29 cellular contexts compared by ENCODE assay signal in the genomic region with DNA sequence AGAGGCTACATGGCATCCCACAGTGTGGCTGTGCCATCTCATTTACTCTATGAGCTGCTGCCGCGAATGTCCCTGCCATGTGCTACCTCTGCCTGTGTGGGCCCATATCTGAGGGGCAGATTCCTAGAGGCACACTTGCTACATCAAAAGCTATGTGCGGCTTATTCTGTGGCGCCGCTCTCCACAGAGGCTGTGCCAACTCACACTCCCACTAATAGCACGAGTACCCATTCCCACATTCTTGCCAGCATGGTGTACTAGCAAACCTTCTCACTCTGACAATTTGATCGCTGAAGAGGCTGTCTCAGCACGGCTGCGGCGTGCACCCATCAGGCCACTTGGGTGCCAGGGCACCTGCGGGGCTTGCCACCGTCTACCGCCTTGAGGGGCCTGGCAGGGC. TPM values are rescaled to one million over a fixed set of nuclear protein-coding genes. Genes with fewer than 3 reads are reported as not detected.
A peak's percentile ranks its signal among the peaks of the same experiment; 100 is the strongest.
DNase-seq lines count a peak whose midpoint lies in the region; ATAC-seq, FAIRE-seq and TF ChIP-seq lines count a peak whose summit lies in the region.
"Had no signal": no experiment of that assay in that cellular context is flagged by ENCODE, and none has a peak within 500 bp of the region (broad histone marks: within the 10 kb centered on the region; RNA-seq: fewer than 3 reads in every experiment).

No MANE protein-coding gene starts in this region.

- H3K9me3 ChIP-seq in HepG2 (ENCODE audit: low read length) = no peaks in the 10 kb centered on the region
- H3K9me3 ChIP-seq in right lobe of liver = no peaks in the 10 kb centered on the region
- H3K9me3 ChIP-seq in upper lobe of right lung = no peaks in the 10 kb centered on the region
- H3K9me3 ChIP-seq: A549, Caco-2, SJSA1 had no signal

- H3K4me1 ChIP-seq in HepG2 (ENCODE audit: insufficient read depth, low read length) (peaks cover 15% of the 10 kb centered on the region), right lobe of liver (peaks cover 0 to 4% (median 0%) of the 10 kb centered on the region in 4 donors), upper lobe of right lung (no peaks in the 10 kb centered on the region)
- H3K4me1 ChIP-seq: A549, Caco-2, SJSA1 had no signal

- H3K4me3 Mint-ChIP-seq in central memory CD8-positive, alpha-beta T cell = no peak overlapping the region
- no peak overlapping the region for H3K4me3 Mint-ChIP-seq in neural crest cell
- H3K4me3 Mint-ChIP-seq: CD8-positive, alpha-beta T cell had no signal

- no peak for ATAC-seq in HepG2
- ATAC-seq in right lobe of liver = no peak
- ATAC-seq in central memory CD8-positive, alpha-beta T cell (replicated peaks; ENCODE audit: extremely low read depth, poor library complexity, severe bottlenecking) = no peak
- peak; percentile 65 for ATAC-seq in upper lobe of right lung
- ATAC-seq: A549; CD8-positive, alpha-beta T cell; HCT116 had no signal

- H3K27me3 Mint-ChIP-seq in central memory CD8-positive, alpha-beta T cell = no peaks in the 10 kb centered on the region
- H3K27me3 Mint-ChIP-seq in neural crest cell (ENCODE audit: low read depth) = no peaks in the 10 kb centered on the region

- H2AFZ ChIP-seq in HepG2 (ENCODE audit: low read length) = no peak overlapping the region

- H3K4me2 ChIP-seq in HepG2 (ENCODE audit: low read depth, low read length) = no peak overlapping the region
- H3K4me2 ChIP-seq: A549 had no signal

- H3K9me3 Mint-ChIP-seq in central memory CD8-positive, alpha-beta T cell = peaks cover 9% of the 10 kb centered on the region
- peaks cover 14% of the 10 kb centered on the region for H3K9me3 Mint-ChIP-seq in neural crest cell

- H3K4me3 ChIP-seq in HepG2 (replicated peaks in 1 of 3; ENCODE audit: insufficient read depth in 1 of 3, low read depth in 2 of 3, low read length in 3 of 3) (no peak overlapping the region), right lobe of liver (no peak overlapping the region), upper lobe of right lung (no peak overlapping the region)
- H3K4me3 ChIP-seq: A549, SJSA1 had no signal

- H3K9ac ChIP-seq in HepG2 (ENCODE audit: insufficient read depth, low read depth, low read length) = no peak overlapping the region

- intact Hi-C loops in HepG2 (cut with micrococcal nuclease; ENCODE audit: unreplicated experiment) = no loop called here
- intact Hi-C loops in right lobe of liver (cut with DNase I) = loop anchor here in 1 of 2 donors (10.0 kb wide), 1 partner anchor 209 kb away; no protein-coding TSS in a partner anchor
- intact Hi-C loops in upper lobe of right lung (cut with DNase I) = no loop called here

- CTCF ChIA-PET in HepG2 (lab: Yijun Ruan, JAX; ENCODE audit: low intra/inter-chr PET ratio, low total read pairs) = no interaction called here

- 96% methylated on average over 10 of the region's 13 CpGs for WGBS in HepG2 (ENCODE audit: low lambda C conversion rate)
- WGBS in right lobe of liver (ENCODE audit: insufficient coverage, low coverage, low lambda C conversion rate, missing lambda C conversion rate) = 97% methylated on average over 7 of the region's 13 CpGs

- H3K36me3 ChIP-seq in HepG2 (replicated peaks in 1 of 2; ENCODE audit: control insufficient read depth in 1 of 2, insufficient read depth in 2 of 2, low read length in 2 of 2) (no peaks in the 10 kb centered on the region), right lobe of liver (no peaks in the 10 kb centered on the region), upper lobe of right lung (no peaks in the 10 kb centered on the region)
- H3K36me3 ChIP-seq: SJSA1 had no signal

- no peak for TF ChIP-seq RAD21 in HepG2 (CRISPR knock-in tag; IDR thresholded peaks at IDR 0.05)

- DNase-seq in HepG2 (ENCODE audit: low spot score) (no peak), right lobe of liver (no peak), neural crest cell (ENCODE audit: low read depth, low spot score) (no peak), upper lobe of right lung (no peak), NCI-H510A (lab: John Stamatoyannopoulos, UW) (no peak), NCI-H2171 (lab: John Stamatoyannopoulos, UW) (no peak), NCI-H146 (lab: John Stamatoyannopoulos, UW) (no peak)
- DNase-seq in central memory CD8-positive, alpha-beta T cell (ENCODE audit: low spot score in 2 of 2) = no peak
- DNase-seq: AML-193; Caco-2; CD8-positive, alpha-beta T cell; DND-41; Karpas-422; NCI-H1092; NCI-H1436 treated with DMSO at 0.1 percent for 48 hours; NCI-H1930; NCI-H2227 treated with DMSO at 0.1 percent for 48 hours; NCI-H524 treated with DMSO at 0.1 percent for 48 hours; NCI-H774; Right ventricle myocardium superior; RPMI8226 had no signal

- no peak for TF ChIP-seq CTCF in HepG2 (CRISPR knock-in tag; IDR thresholded peaks at IDR 0.05)
- TF ChIP-seq CTCF in right lobe of liver (IDR thresholded peaks at IDR 0.05) = no peak
- TF ChIP-seq CTCF in neural crest cell (conservative IDR thresholded peaks at IDR 0.05) = no peak
- no peak for TF ChIP-seq CTCF in upper lobe of right lung (IDR thresholded peaks at IDR 0.05)

- FAIRE-seq in HepG2 (lab: Jason Lieb, UNC) = no peak
- FAIRE-seq: A549, GM18507 had no signal

- no peaks in the 10 kb centered on the region for H3K27me3 ChIP-seq in HepG2 (ENCODE audit: control insufficient read depth in 1 of 2, insufficient read depth in 2 of 2, low read length in 2 of 2)
- H3K27me3 ChIP-seq in right lobe of liver = no peaks in the 10 kb centered on the region
- H3K27me3 ChIP-seq in upper lobe of right lung = no peaks in the 10 kb centered on the region
- H3K27me3 ChIP-seq: SJSA1 had no signal

- peak overlapping the region; percentile 30 for H3K27ac Mint-ChIP-seq in central memory CD8-positive, alpha-beta T cell (ENCODE audit: low read depth)
- peak overlapping the region; percentile 44 for H3K27ac Mint-ChIP-seq in neural crest cell (ENCODE audit: unreplicated experiment)
- H3K27ac Mint-ChIP-seq: CD8-positive, alpha-beta T cell had no signal

- POLR2A ChIA-PET in HepG2 (lab: Yijun Ruan, JAX) = no interaction called here

- H3K4me1 Mint-ChIP-seq in central memory CD8-positive, alpha-beta T cell = peaks cover 40% of the 10 kb centered on the region
- no peaks in the 10 kb centered on the region for H3K4me1 Mint-ChIP-seq in neural crest cell

- TF ChIP-seq POLR2A in HepG2 (IDR thresholded peaks at IDR 0.05; ENCODE audit: insufficient read depth in 1 of 2, low read depth in 2 of 2, low read length in 2 of 2) = no peak
- no peak for TF ChIP-seq POLR2A in right lobe of liver (IDR thresholded peaks at IDR 0.05)

- TF ChIP-seq EP300 in HepG2 (IDR thresholded peaks at IDR 0.05; ENCODE audit: low read depth in 2 of 2, low read length in 2 of 2) (no peak), HepG2 (CRISPR knock-in tag; IDR thresholded peaks at IDR 0.05; ENCODE audit: borderline replicate concordance) (no peak)

- H3K36me3 Mint-ChIP-seq in central memory CD8-positive, alpha-beta T cell (ENCODE audit: insufficient read depth) = peaks cover 4% of the 10 kb centered on the region
- H3K36me3 Mint-ChIP-seq in neural crest cell (ENCODE audit: low read depth) = peaks cover 25% of the 10 kb centered on the region

- in situ Hi-C loops in HepG2 (cut with HindIII; ENCODE audit: extremely low pct_ligation_motif_present, low pct_unique_long_range_greater_than_20kb) = no loop called here

- BruUV-seq in HepG2 (replicated peaks; lab: Mats Ljungman, UMichigan) = no TSS peak

- H3K27ac ChIP-seq in HepG2 (ENCODE audit: extremely low read length, insufficient read depth, low read length) (no peak overlapping the region), right lobe of liver (no peak overlapping the region), upper lobe of right lung (no peak overlapping the region)
- H3K27ac ChIP-seq: A549, C4-2B, HL-60, SJSA1 had no signal

- no peaks in the 10 kb centered on the region for H4K20me1 ChIP-seq in HepG2 (ENCODE audit: insufficient read depth, low read length)

- H3K79me2 ChIP-seq in HepG2 (ENCODE audit: insufficient read depth, low read length) = no peaks in the 10 kb centered on the region

RNA-seq across cellular contexts. Expression of a gene that starts 31.2 kb away (rescaled TPM):
- total RNA-seq in HepG2 (2016; rRNA removed; fragmentation: Illumina TruSeq; extraction: Trizol) = 1.3 and 1.4 TPM in 2 replicates
- total RNA-seq in HepG2 (2016; cell fraction: cytosol; rRNA removed; fragmentation: Illumina TruSeq; extraction: Trizol; ENCODE audit: low read depth) = 1.1 TPM in 1 of 2 replicates, not detected in the other
- 1.8 and 2.0 TPM in 2 replicates for total RNA-seq in HepG2 (2016; cell fraction: insoluble cytoplasmic fraction; rRNA removed; fragmentation: Illumina TruSeq; extraction: Trizol)
- 0.62 and 1.3 TPM in 2 replicates for total RNA-seq in HepG2 (2016; cell fraction: membrane; rRNA removed; fragmentation: Illumina TruSeq; extraction: Trizol)
- 1.5 and 1.8 TPM in 2 replicates for total RNA-seq in HepG2 (2016; cell fraction: nucleus; rRNA removed; fragmentation: Illumina TruSeq; extraction: Trizol)
- polyA plus RNA-seq in HepG2 (2011; rRNA removed) = 0.60 and 0.84 TPM in 2 replicates
- 0.46 and 0.76 TPM in 2 replicates for polyA plus RNA-seq in HepG2 (2011; cell fraction: cytosol; rRNA removed)
- 8.5 TPM in 2 replicates for polyA plus RNA-seq in HepG2 (2011; cell fraction: nucleus; rRNA removed)
- polyA plus RNA-seq in HepG2 (2012) = 0.59 and 1.6 TPM in 2 replicates
- polyA plus RNA-seq in HepG2 (2016; cell fraction: cytosol; fragmentation: Illumina TruSeq; extraction: Trizol; ENCODE audit: low read depth) = 0.95 and 1.2 TPM in 2 replicates
- 1.7 and 2.2 TPM in 2 replicates for polyA plus RNA-seq in HepG2 (2016; cell fraction: insoluble cytoplasmic fraction; fragmentation: Illumina TruSeq; extraction: Trizol; ENCODE audit: low read depth)
- polyA plus RNA-seq in HepG2 (2016; cell fraction: membrane; fragmentation: Illumina TruSeq; extraction: Trizol; ENCODE audit: low read depth) = 0.33 and 0.93 TPM in 2 replicates
- 4.6 and 6.7 TPM in 2 replicates for polyA plus RNA-seq in HepG2 (2016; cell fraction: nucleus; fragmentation: Illumina TruSeq; extraction: Trizol; ENCODE audit: insufficient read depth, low read depth)
- 0.54 TPM in 1 of 2 replicates, not detected in the other for polyA minus RNA-seq in HepG2 (2011; rRNA and poly(A)+ RNA removed; ENCODE audit: low replicate concordance)
- polyA minus RNA-seq in HepG2 (2011; cell fraction: cytosol; rRNA and poly(A)+ RNA removed) = not detected in 2 replicates
- not detected in 2 replicates for polyA minus RNA-seq in HepG2 (2011; cell fraction: nucleus; rRNA and poly(A)+ RNA removed)
- 1 to 10 TPM in 3 of 6 experiments, under 1 TPM in 1, not detected in 2; 0.59 to 9.9 (median 5.7) TPM for total RNA-seq in right lobe of liver
- total RNA-seq in neural crest cell = 3.4 and 4.1 TPM in 2 replicates
- total RNA-seq in upper lobe of right lung = 5.4 TPM
- total RNA-seq: H4, HT-29, SJSA1 had no signal
- polyA plus RNA-seq: A549 had no signal

RNA-seq across cellular contexts. Expression of a gene that starts 31.4 kb away (rescaled TPM):
- total RNA-seq in HepG2 (2016; rRNA removed; fragmentation: Illumina TruSeq; extraction: Trizol) (8.7 and 11.7 TPM in 2 replicates), right lobe of liver (10 to 100 TPM; 17.4 to 48.5 (median 33.8) TPM), neural crest cell (20.3 and 21.3 TPM in 2 replicates), upper lobe of right lung (34.7 TPM)
- total RNA-seq in HepG2 (2016; cell fraction: cytosol; rRNA removed; fragmentation: Illumina TruSeq; extraction: Trizol; ENCODE audit: low read depth) = 18.2 and 18.6 TPM in 2 replicates
- total RNA-seq in HepG2 (2016; cell fraction: insoluble cytoplasmic fraction; rRNA removed; fragmentation: Illumina TruSeq; extraction: Trizol) = 7.4 and 13.2 TPM in 2 replicates
- total RNA-seq in HepG2 (2016; cell fraction: membrane; rRNA removed; fragmentation: Illumina TruSeq; extraction: Trizol) = 22.9 and 26.2 TPM in 2 replicates
- 6.8 and 12.1 TPM in 2 replicates for total RNA-seq in HepG2 (2016; cell fraction: nucleus; rRNA removed; fragmentation: Illumina TruSeq; extraction: Trizol)
- polyA plus RNA-seq in HepG2 (2011; rRNA removed) = 5.7 and 6.2 TPM in 2 replicates
- 6.4 and 6.8 TPM in 2 replicates for polyA plus RNA-seq in HepG2 (2011; cell fraction: cytosol; rRNA removed)
- 27.8 and 29.6 TPM in 2 replicates for polyA plus RNA-seq in HepG2 (2011; cell fraction: nucleus; rRNA removed)
- 5.6 and 5.9 TPM in 2 replicates for polyA plus RNA-seq in HepG2 (2012)
- polyA plus RNA-seq in HepG2 (2016; cell fraction: cytosol; fragmentation: Illumina TruSeq; extraction: Trizol; ENCODE audit: low read depth) = 28.0 and 29.6 TPM in 2 replicates
- polyA plus RNA-seq in HepG2 (2016; cell fraction: insoluble cytoplasmic fraction; fragmentation: Illumina TruSeq; extraction: Trizol; ENCODE audit: low read depth) = 8.4 and 9.2 TPM in 2 replicates
- polyA plus RNA-seq in HepG2 (2016; cell fraction: membrane; fragmentation: Illumina TruSeq; extraction: Trizol; ENCODE audit: low read depth) = 25.4 and 30.7 TPM in 2 replicates
- polyA plus RNA-seq in HepG2 (2016; cell fraction: nucleus; fragmentation: Illumina TruSeq; extraction: Trizol; ENCODE audit: insufficient read depth, low read depth) = 12.9 and 17.4 TPM in 2 replicates
- polyA minus RNA-seq in HepG2 (2011; rRNA and poly(A)+ RNA removed; ENCODE audit: low replicate concordance) = 11.7 and 11.8 TPM in 2 replicates
- 6.1 and 8.6 TPM in 2 replicates for polyA minus RNA-seq in HepG2 (2011; cell fraction: cytosol; rRNA and poly(A)+ RNA removed)
- polyA minus RNA-seq in HepG2 (2011; cell fraction: nucleus; rRNA and poly(A)+ RNA removed) = 5.3 and 7.9 TPM in 2 replicates

RNA-seq across cellular contexts. Expression of a gene that starts 35.5 kb away (rescaled TPM):
- total RNA-seq in HepG2 (2016; rRNA removed; fragmentation: Illumina TruSeq; extraction: Trizol) (1.5 and 5.3 TPM in 2 replicates), right lobe of liver (1,000 to 10,000 TPM; 1,573 to 4,137 (median 3,531) TPM), neural crest cell (6.3 and 8.6 TPM in 2 replicates), upper lobe of right lung (26.9 TPM)
- 1.1 and 1.6 TPM in 2 replicates for total RNA-seq in HepG2 (2016; cell fraction: cytosol; rRNA removed; fragmentation: Illumina TruSeq; extraction: Trizol; ENCODE audit: low read depth)
- total RNA-seq in HepG2 (2016; cell fraction: insoluble cytoplasmic fraction; rRNA removed; fragmentation: Illumina TruSeq; extraction: Trizol) = 2.2 and 6.6 TPM in 2 replicates
- 1.0 and 2.3 TPM in 2 replicates for total RNA-seq in HepG2 (2016; cell fraction: membrane; rRNA removed; fragmentation: Illumina TruSeq; extraction: Trizol)
- total RNA-seq in HepG2 (2016; cell fraction: nucleus; rRNA removed; fragmentation: Illumina TruSeq; extraction: Trizol) = 6.0 and 8.7 TPM in 2 replicates
- 2.7 and 3.7 TPM in 2 replicates for polyA plus RNA-seq in HepG2 (2011; rRNA removed)
- polyA plus RNA-seq in HepG2 (2011; cell fraction: cytosol; rRNA removed) = 1.1 and 1.6 TPM in 2 replicates
- 6.7 and 7.2 TPM in 2 replicates for polyA plus RNA-seq in HepG2 (2011; cell fraction: nucleus; rRNA removed)
- polyA plus RNA-seq in HepG2 (2012) = 0.95 TPM in 1 of 2 replicates, not detected in the other
- 0.76 and 1.1 TPM in 2 replicates for polyA plus RNA-seq in HepG2 (2016; cell fraction: cytosol; fragmentation: Illumina TruSeq; extraction: Trizol; ENCODE audit: low read depth)
- polyA plus RNA-seq in HepG2 (2016; cell fraction: insoluble cytoplasmic fraction; fragmentation: Illumina TruSeq; extraction: Trizol; ENCODE audit: low read depth) = 1.3 and 1.6 TPM in 2 replicates
- 1.2 and 1.4 TPM in 2 replicates for polyA plus RNA-seq in HepG2 (2016; cell fraction: membrane; fragmentation: Illumina TruSeq; extraction: Trizol; ENCODE audit: low read depth)
- polyA plus RNA-seq in HepG2 (2016; cell fraction: nucleus; fragmentation: Illumina TruSeq; extraction: Trizol; ENCODE audit: insufficient read depth, low read depth) = 10.2 and 12.6 TPM in 2 replicates
- polyA minus RNA-seq in HepG2 (2011; rRNA and poly(A)+ RNA removed; ENCODE audit: low replicate concordance) = 1.8 and 2.5 TPM in 2 replicates
- polyA minus RNA-seq in HepG2 (2011; cell fraction: cytosol; rRNA and poly(A)+ RNA removed) = 0.59 and 0.97 TPM in 2 replicates
- polyA minus RNA-seq in HepG2 (2011; cell fraction: nucleus; rRNA and poly(A)+ RNA removed) = 0.64 and 2.5 TPM in 2 replicates
- total RNA-seq: HT-29, SJSA1 had no signal

Comparison
In these comparisons a context has a peak if more than half of its experiments do, and no peak if none do; other contexts are left out.
1. RNA of a gene that starts 35.5 kb away (total RNA-seq): 1,573 to 4,137 TPM in right lobe of liver; 26.9 TPM in upper lobe of right lung (single experiment), 6.3 to 8.6 TPM in neural crest cell and 1.0 to 8.7 TPM in HepG2; every median in the first group is over 10 times any median in the second.